In the genomic region with DNA sequence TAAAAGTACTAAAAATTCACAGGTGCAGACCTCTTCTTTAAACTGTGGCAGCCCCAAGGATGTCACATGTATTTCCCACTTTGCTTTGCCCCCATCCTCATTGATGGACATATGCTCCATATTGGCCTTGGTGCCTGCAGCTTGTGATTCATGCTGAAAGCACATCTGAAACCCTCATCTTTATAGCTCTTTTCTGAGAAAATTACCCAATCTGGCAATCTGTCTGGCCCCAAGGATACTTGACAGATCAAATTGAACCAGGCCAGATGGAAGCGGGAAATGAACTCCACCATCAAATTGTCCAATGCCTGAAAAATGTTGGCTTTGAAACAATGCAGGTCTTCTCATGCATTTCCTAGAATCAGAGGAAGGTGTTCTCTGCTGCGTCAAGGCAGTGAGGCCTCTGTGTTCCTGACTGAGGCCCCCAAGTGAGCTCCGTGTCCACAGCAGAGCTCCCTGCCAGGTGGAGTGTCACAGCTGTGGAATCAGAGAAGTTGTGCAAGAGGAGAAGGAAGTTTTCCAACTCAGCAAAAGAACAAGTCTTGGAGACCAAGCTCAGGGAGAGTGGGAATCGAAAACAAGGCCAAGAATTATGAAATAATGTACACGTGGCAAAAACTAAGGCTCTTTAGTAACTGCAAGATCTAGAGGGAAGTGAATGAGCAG, we compare ENCODE assay signal across 15 cellular contexts.
DNase-seq lines count a peak whose midpoint lies in the region; ATAC-seq, FAIRE-seq and TF ChIP-seq lines count a peak whose summit lies in the region.
"Had no signal": no experiment of that assay in that cellular context is flagged by ENCODE, and none has a peak within 500 bp of the region (broad histone marks: within the 10 kb centered on the region; RNA-seq: fewer than 3 reads in every experiment).

No MANE protein-coding gene starts in this region.

- H3K4me1 ChIP-seq in mucosa of descending colon (ENCODE audit: low read depth) (no peaks in the 10 kb centered on the region), tibial nerve (peaks cover 0 to 42% (median 9%) of the 10 kb centered on the region in 4 donors), small intestine (ENCODE audit: control insufficient read depth in 2 of 2, insufficient read depth in 1 of 2, low read depth in 1 of 2, low read length in 1 of 2) (no peaks in the 10 kb centered on the region), HAP-1 (no peaks in the 10 kb centered on the region)
- H3K4me1 ChIP-seq: SJSA1 had no signal

- DNase-seq in MG63 (peak; percentile 6), epidermal melanocyte (ENCODE audit: insufficient read length, low spot score) (peak; percentile 22), mucosa of descending colon (peak; percentile 36 to 49 (median 39)), tibial nerve (ENCODE audit: low spot score in 2 of 2) (peak; percentile 83 to 92), DMS79 treated with DMSO at 0.1 percent for 48 hours (lab: John Stamatoyannopoulos, UW) (no peak), small intestine (no peak), SIG-M5 (lab: John Stamatoyannopoulos, UW) (no peak), HAP-1 (ENCODE audit: low spot score in 2 of 2) (no peak)
- DNase-seq: activated CD4-positive, alpha-beta T cell treated with anti-CD3 and anti-CD28 coated beads for 36 hours; DND-41; endodermal cell; islet precursor cell; NCI-H226 had no signal

- TF ChIP-seq CTCF in mucosa of descending colon (IDR thresholded peaks at IDR 0.05) (no peak), tibial nerve (IDR thresholded peaks at IDR 0.05) (peak in 1 of 5 experiments; percentile 19)

- H3K9me3 ChIP-seq in MG63 (no peaks in the 10 kb centered on the region), mucosa of descending colon (no peaks in the 10 kb centered on the region), tibial nerve (peaks cover 0 to 6% (median 0%) of the 10 kb centered on the region in 4 donors), small intestine (ENCODE audit: control insufficient read depth, low read depth) (no peaks in the 10 kb centered on the region), HAP-1 (no peaks in the 10 kb centered on the region)
- H3K9me3 ChIP-seq: SJSA1 had no signal

- in situ Hi-C loops in HAP-1 (cut with MboI; ENCODE audit: low sequenced_read_pairs): no loop called here

- ATAC-seq in mucosa of descending colon: peak; percentile 44
- ATAC-seq: activated CD4-positive, alpha-beta T cell treated with anti-CD3 and anti-CD28 coated beads for 36 hours; K562 had no signal

- intact Hi-C loops in mucosa of descending colon (cut with DNase I, micrococcal nuclease): no loop called here

- H3K27me3 ChIP-seq in MG63 (no peaks in the 10 kb centered on the region), tibial nerve (no peaks in the 10 kb centered on the region), small intestine (ENCODE audit: control insufficient read depth in 2 of 2, insufficient read depth in 2 of 2, low read length in 2 of 2) (no peaks in the 10 kb centered on the region), HAP-1 (ENCODE audit: low read depth) (no peaks in the 10 kb centered on the region)
- H3K27me3 ChIP-seq: SJSA1 had no signal

- peak; percentile 96 to 99 for TF ChIP-seq EP300 in tibial nerve (IDR thresholded peaks at IDR 0.05)

- H3K4me3 ChIP-seq in MG63 (no peak overlapping the region), mucosa of descending colon (no peak overlapping the region), tibial nerve (no peak overlapping the region), small intestine (ENCODE audit: low read depth in 1 of 2, low read length in 2 of 2) (no peak overlapping the region), HAP-1 (no peak overlapping the region)
- H3K4me3 ChIP-seq: K562, SJSA1 had no signal

- no peaks in the 10 kb centered on the region for H3K36me3 ChIP-seq in MG63
- no peaks in the 10 kb centered on the region for H3K36me3 ChIP-seq in mucosa of descending colon (ENCODE audit: low read depth)
- peaks cover 0 to 3% (median 0%) of the 10 kb centered on the region in 3 donors for H3K36me3 ChIP-seq in tibial nerve
- H3K36me3 ChIP-seq in small intestine (ENCODE audit: control insufficient read depth in 2 of 2, insufficient read depth in 2 of 2, low read length in 2 of 2): no peaks in the 10 kb centered on the region
- no peaks in the 10 kb centered on the region for H3K36me3 ChIP-seq in HAP-1 (replicated peaks)
- H3K36me3 ChIP-seq: SJSA1 had no signal

- peak overlapping the region; percentile 43 to 84 (median 54) for H3K27ac ChIP-seq in tibial nerve
- peak overlapping the region in 1 of 2 donors; percentile 21 for H3K27ac ChIP-seq in small intestine (ENCODE audit: low read depth in 1 of 2, low read length in 1 of 2)
- H3K27ac ChIP-seq: SJSA1 had no signal

- FAIRE-seq in small intestine (lab: Jason Lieb, UNC): no peak
- FAIRE-seq: K562 had no signal

- TF ChIP-seq POLR2A in tibial nerve (IDR thresholded peaks at IDR 0.05): no peak

- 39 to 49% methylated on average over 5 of the region's 5 CpGs for WGBS in tibial nerve, 2 donors
- 64 to 82% (median 72%) methylated on average over 5 of the region's 5 CpGs for WGBS in small intestine, 3 donors

Comparison
In these comparisons a context has a peak if more than half of its experiments do, and no peak if none do; other contexts are left out.
1. DNase-seq: peak in MG63 (single experiment), epidermal melanocyte (single experiment), mucosa of descending colon (3 of 3) and tibial nerve (2 of 2); none in DMS79 treated with DMSO at 0.1 percent for 48 hours (single experiment), small intestine (single experiment), SIG-M5 (single experiment) and HAP-1 (0 of 2).